Comparison of ENCODE assay signal across 20 cellular contexts in the genomic region with DNA sequence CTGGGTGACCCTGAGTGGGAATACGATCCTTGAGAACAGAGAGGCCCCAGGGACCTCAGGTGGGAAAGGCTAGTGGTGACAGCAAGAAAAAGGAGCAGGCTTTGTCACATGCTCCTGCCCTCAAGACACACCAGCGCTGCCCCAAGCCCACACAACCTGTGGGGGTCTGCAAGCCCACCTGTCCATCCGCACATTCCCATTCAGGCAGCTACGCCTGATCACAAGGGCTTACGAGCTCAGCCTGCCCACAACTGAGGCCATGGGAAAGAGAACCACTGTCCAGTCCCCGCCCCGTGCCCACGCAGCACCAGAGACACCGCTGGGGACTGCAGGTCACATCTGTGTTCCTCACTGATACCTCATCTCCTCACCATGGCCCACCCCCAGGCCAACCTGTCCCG. TPM values are rescaled to one million over a fixed set of nuclear protein-coding genes. Genes with fewer than 3 reads are reported as not detected.
"Had no signal": no experiment of that assay in that cellular context is flagged by ENCODE, and none has a peak within 500 bp of the region (broad histone marks: within the 10 kb centered on the region; RNA-seq: fewer than 3 reads in every experiment).

No MANE protein-coding gene starts in this region.

- H3K9me3 ChIP-seq: colonic mucosa, esophagus squamous epithelium, gastroesophageal sphincter, psoas muscle, thoracic aorta, transverse colon had no signal

- H3K4me3 ChIP-seq: colonic mucosa, esophagus squamous epithelium, gastroesophageal sphincter, hepatocyte, lung, psoas muscle, thoracic aorta, transverse colon had no signal

- DNase-seq: caudate nucleus; colonic mucosa; dermis blood vessel endothelial cell; esophagus squamous epithelium; foreskin fibroblast; mesenchymal stem cell; naive B cell; retina; small intestine; stimulated activated CD4-positive, alpha-beta T cell treated with anti-CD3 and anti-CD28 coated beads, Interleukin-4, amount 100 ng/mL, for 1 hour; substantia nigra; transverse colon had no signal

- H3K36me3 ChIP-seq: colonic mucosa, esophagus squamous epithelium, gastroesophageal sphincter, thoracic aorta, transverse colon had no signal

- H3K27ac ChIP-seq: colonic mucosa, esophagus squamous epithelium, gastroesophageal sphincter, hepatocyte, psoas muscle, thoracic aorta, transverse colon had no signal

- ATAC-seq: gastroesophageal sphincter; psoas muscle; stimulated activated memory B cell treated with anti-CD40 and anti-IgM and Interleukin-4, amounts not matched to agents 10 μg/mL and 1 μg/mL and 100 μg/mL, for 72 hours had no signal

- H3K4me1 ChIP-seq: colonic mucosa, esophagus squamous epithelium, gastroesophageal sphincter, transverse colon had no signal

- H3K27me3 ChIP-seq: hepatocyte, transverse colon had no signal

RNA-seq across cellular contexts. Expression of a gene that starts 26.7 kb away (rescaled TPM):
- total RNA-seq: epithelial cell of proximal tubule, kidney epithelial cell had no signal
